In the genomic region with DNA sequence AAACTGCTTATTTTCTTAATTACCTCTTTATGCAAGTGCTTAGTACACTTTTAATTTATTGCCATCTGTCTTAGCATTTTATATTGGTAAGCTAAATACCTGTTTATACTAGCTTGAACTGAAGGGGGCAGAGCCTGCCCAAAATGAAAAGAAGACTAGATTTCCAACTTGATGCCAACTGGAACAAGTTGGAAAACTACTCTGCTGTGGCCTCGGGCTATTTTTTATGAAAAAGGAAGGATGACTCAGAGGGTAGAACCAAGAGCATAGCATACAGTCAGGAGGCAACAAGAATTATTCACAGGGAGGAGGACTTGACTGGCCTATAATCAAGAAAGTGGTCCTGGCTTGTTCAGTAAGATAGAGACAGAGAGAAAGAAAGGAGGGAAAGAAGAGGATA, we compare ENCODE assay signal across 9 cellular contexts.
DNase-seq lines count a peak whose midpoint lies in the region; ATAC-seq, FAIRE-seq and TF ChIP-seq lines count a peak whose summit lies in the region.
"Had no signal": no experiment of that assay in that cellular context is flagged by ENCODE, and none has a peak within 500 bp of the region (broad histone marks: within the 10 kb centered on the region; RNA-seq: fewer than 3 reads in every experiment).

No MANE protein-coding gene starts in this region.

- peak; percentile 23 to 30 for TF ChIP-seq CTCF in fibroblast of lung (conservative IDR thresholded peaks at IDR 0.05 in 1 of 2, IDR thresholded peaks at IDR 0.05 in 1 of 2; ENCODE audit: low read depth in 1 of 2, low read length in 2 of 2)
- peak; percentile 42 for TF ChIP-seq CTCF in retinal pigment epithelial cell (conservative IDR thresholded peaks at IDR 0.05; ENCODE audit: low read depth, low read length)

- H3K27ac ChIP-seq in fibroblast of lung (ENCODE audit: insufficient read depth, low read length), result no peak overlapping the region

- H3K4me3 ChIP-seq in fibroblast of lung (replicated peaks in 1 of 4; ENCODE audit: control extremely low read depth in 1 of 4, insufficient read depth in 1 of 4, low read depth in 3 of 4, low read length in 4 of 4) (no peak overlapping the region), retinal pigment epithelial cell (ENCODE audit: low read length) (no peak overlapping the region)

- no peak overlapping the region for H3K9ac ChIP-seq in fibroblast of lung (ENCODE audit: insufficient read depth, low read length)

- no peak for ATAC-seq in activated naive CD8-positive, alpha-beta T cell treated with anti-CD3 and anti-CD28 coated beads, Interleukin-2, amount 50 U/mL, for 24 hours

- FAIRE-seq in H54 (lab: Jason Lieb, UNC), result peak; percentile 98

- peaks cover 2% of the 10 kb centered on the region for H3K27me3 Mint-ChIP-seq in activated naive CD8-positive, alpha-beta T cell treated with anti-CD3 and anti-CD28 coated beads, Interleukin-2, amount 50 U/mL, for 24 hours

- H3K4me1 Mint-ChIP-seq in activated naive CD8-positive, alpha-beta T cell treated with anti-CD3 and anti-CD28 coated beads, Interleukin-2, amount 50 U/mL, for 24 hours, result no peaks in the 10 kb centered on the region

- no peak overlapping the region for H2AFZ ChIP-seq in fibroblast of lung (ENCODE audit: low read length)

- H3K4me1 ChIP-seq in fibroblast of lung (ENCODE audit: control insufficient read depth, extremely low read depth, insufficient read depth, low read length), result no peaks in the 10 kb centered on the region

- no peaks in the 10 kb centered on the region for H3K9me3 ChIP-seq in fibroblast of lung (ENCODE audit: control insufficient read depth, insufficient read depth, low read depth, low read length)

- no peak overlapping the region for H3K4me3 Mint-ChIP-seq in activated naive CD8-positive, alpha-beta T cell treated with anti-CD3 and anti-CD28 coated beads, Interleukin-2, amount 50 U/mL, for 24 hours

- no peaks in the 10 kb centered on the region for H3K79me2 ChIP-seq in fibroblast of lung (ENCODE audit: control insufficient read depth, insufficient read depth, low read length)

- H4K20me1 ChIP-seq in fibroblast of lung (ENCODE audit: control insufficient read depth, extremely low read depth, insufficient read depth, low read length), result no peaks in the 10 kb centered on the region

- DNase-seq in H54 (ENCODE audit: insufficient read length, low spot score) (peak; percentile 26), RKO (ENCODE audit: low spot score) (peak; percentile 69), fibroblast of lung (ENCODE audit: low read depth in 2 of 2) (peak; percentile 75 to 84), retinal pigment epithelial cell (ENCODE audit: low read depth) (peak; percentile 68), putamen (ENCODE audit: low spot score) (no peak), NCI-H2081 treated with DMSO at 0.1 percent for 48 hours (lab: John Stamatoyannopoulos, UW) (no peak)
- no peak for DNase-seq in activated naive CD8-positive, alpha-beta T cell treated with anti-CD3 and anti-CD28 coated beads, Interleukin-2, amount 50 U/mL, for 24 hours
- DNase-seq: activated T-cell treated with anti-CD3 and anti-CD28 coated beads for 4 hours, NCI-H510A treated with DMSO at 0.1 percent for 48 hours had no signal

- H3K27me3 ChIP-seq in fibroblast of lung (ENCODE audit: control insufficient read depth, insufficient read depth, low read length), result no peaks in the 10 kb centered on the region

- no peaks in the 10 kb centered on the region for H3K9me3 Mint-ChIP-seq in activated naive CD8-positive, alpha-beta T cell treated with anti-CD3 and anti-CD28 coated beads, Interleukin-2, amount 50 U/mL, for 24 hours

- H3K27ac Mint-ChIP-seq in activated naive CD8-positive, alpha-beta T cell treated with anti-CD3 and anti-CD28 coated beads, Interleukin-2, amount 50 U/mL, for 24 hours, result no peak overlapping the region

- H3K4me2 ChIP-seq in fibroblast of lung (ENCODE audit: extremely low read depth, insufficient read depth, low read length), result no peak overlapping the region

- TF ChIP-seq POLR2A in H54 (IDR thresholded peaks at IDR 0.05; ENCODE audit: low read depth, low read length), result no peak

- no peaks in the 10 kb centered on the region for H3K36me3 ChIP-seq in fibroblast of lung (ENCODE audit: control insufficient read depth, insufficient read depth, low read length)

- H3K36me3 Mint-ChIP-seq in activated naive CD8-positive, alpha-beta T cell treated with anti-CD3 and anti-CD28 coated beads, Interleukin-2, amount 50 U/mL, for 24 hours (ENCODE audit: low read depth), result no peaks in the 10 kb centered on the region

Comparison
In these comparisons a context has a peak if more than half of its experiments do, and no peak if none do; other contexts are left out.
1. DNase-seq: peak in H54 (single experiment), RKO (single experiment), fibroblast of lung (2 of 2) and retinal pigment epithelial cell (single experiment); none in putamen (single experiment), NCI-H2081 treated with DMSO at 0.1 percent for 48 hours (single experiment) and activated naive CD8-positive, alpha-beta T cell treated with anti-CD3 and anti-CD28 coated beads, Interleukin-2, amount 50 U/mL, for 24 hours (single experiment).